In the genomic region with DNA sequence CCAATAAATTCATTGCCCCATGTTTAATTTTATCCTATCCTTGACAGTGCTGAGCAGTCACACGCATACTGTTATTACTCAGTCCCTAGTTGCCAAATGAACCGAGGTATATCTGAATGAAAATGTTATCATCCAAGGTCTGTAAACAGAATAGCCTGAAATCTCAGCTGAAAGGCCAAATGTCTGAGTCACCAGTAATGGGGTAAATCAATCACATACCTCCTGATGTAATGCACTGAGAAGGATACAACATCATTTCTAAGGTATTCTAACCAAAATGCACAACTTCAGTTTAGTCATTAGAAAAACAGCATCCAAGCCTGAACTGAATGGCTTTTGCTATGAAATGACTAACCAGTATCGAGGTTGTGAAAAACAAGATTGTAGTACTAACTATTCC, we compare ENCODE assay signal across 14 cellular contexts.
DNase-seq lines count a peak whose midpoint lies in the region; ATAC-seq and TF ChIP-seq lines count a peak whose summit lies in the region.
"Had no signal": no experiment of that assay in that cellular context is flagged by ENCODE, and none has a peak within 500 bp of the region (broad histone marks: within the 10 kb centered on the region; RNA-seq: fewer than 3 reads in every experiment).

No MANE protein-coding gene starts in this region.

- no peak for DNase-seq in Right ventricle myocardium superior
- DNase-seq in cardiac septum (ENCODE audit: low spot score), result no peak
- DNase-seq in SW480 (ENCODE audit: low spot score), result peak; percentile 9
- peak; percentile 99 for DNase-seq in fibroblast of the aortic adventitia (ENCODE audit: low read depth)
- no peak for DNase-seq in stimulated activated naive CD8-positive, alpha-beta T cell treated with anti-CD3 and anti-CD28 coated beads, Interleukin-15, amount 100 ng/mL, for 72 hours
- DNase-seq in left lung, result no peak
- DNase-seq in WTC11 (ENCODE audit: low spot score), result no peak
- DNase-seq in midbrain (lab: John Stamatoyannopoulos, UW), result no peak
- DNase-seq: activated B cell treated with CpG ODN at 0.5 μM for 24 hours, gastrocnemius medialis, NCI-H1048 had no signal

- peaks cover 7% of the 10 kb centered on the region for H3K27me3 Mint-ChIP-seq in stimulated activated naive CD8-positive, alpha-beta T cell treated with anti-CD3 and anti-CD28 coated beads, Interleukin-15, amount 100 ng/mL, for 72 hours
- no peaks in the 10 kb centered on the region for H3K27me3 Mint-ChIP-seq in WTC11 (ENCODE audit: low read depth)
- H3K27me3 Mint-ChIP-seq: activated B cell treated with CpG ODN at 0.5 μM for 24 hours had no signal

- H3K27me3 ChIP-seq in left lung, result no peaks in the 10 kb centered on the region
- H3K27me3 ChIP-seq: adrenal gland; BLaER1 treated with 17β-estradiol and CSF1 and Interleukin-3, amounts not matched to agents 10 nM and 100 nM; gastrocnemius medialis; suprapubic skin had no signal

- H3K36me3 ChIP-seq in left lung, result no peaks in the 10 kb centered on the region
- H3K36me3 ChIP-seq: adrenal gland; BLaER1 treated with 17β-estradiol and CSF1 and Interleukin-3, amounts not matched to agents 10 nM and 100 nM; suprapubic skin had no signal

- no peaks in the 10 kb centered on the region for H3K36me3 Mint-ChIP-seq in WTC11

- peaks cover 25% of the 10 kb centered on the region for H3K4me1 Mint-ChIP-seq in stimulated activated naive CD8-positive, alpha-beta T cell treated with anti-CD3 and anti-CD28 coated beads, Interleukin-15, amount 100 ng/mL, for 72 hours
- H3K4me1 Mint-ChIP-seq in WTC11, result peaks cover 6% of the 10 kb centered on the region

- no peaks in the 10 kb centered on the region for H3K9me3 ChIP-seq in left lung
- H3K9me3 ChIP-seq: adrenal gland; BLaER1 treated with 17β-estradiol and CSF1 and Interleukin-3, amounts not matched to agents 10 nM and 100 nM; gastrocnemius medialis; suprapubic skin had no signal

- TF ChIP-seq CTCF in fibroblast of the aortic adventitia (IDR thresholded peaks at IDR 0.05; ENCODE audit: insufficient read depth, low read length) (no peak), left lung (IDR thresholded peaks at IDR 0.05) (no peak), WTC11 (IDR thresholded peaks at IDR 0.05) (no peak)

- ATAC-seq in Right ventricle myocardium superior (ENCODE audit: poor library complexity), result peak; percentile 37
- ATAC-seq in stimulated activated naive CD8-positive, alpha-beta T cell treated with anti-CD3 and anti-CD28 coated beads, Interleukin-15, amount 100 ng/mL, for 72 hours, result peak; percentile 82
- no peak for ATAC-seq in left lung
- no peak for ATAC-seq in WTC11

- H3K4me3 Mint-ChIP-seq in stimulated activated naive CD8-positive, alpha-beta T cell treated with anti-CD3 and anti-CD28 coated beads, Interleukin-15, amount 100 ng/mL, for 72 hours, result no peak overlapping the region
- no peak overlapping the region for H3K4me3 Mint-ChIP-seq in WTC11
- H3K4me3 Mint-ChIP-seq: activated B cell treated with CpG ODN at 0.5 μM for 24 hours had no signal

- no peak overlapping the region for H3K27ac Mint-ChIP-seq in stimulated activated naive CD8-positive, alpha-beta T cell treated with anti-CD3 and anti-CD28 coated beads, Interleukin-15, amount 100 ng/mL, for 72 hours
- H3K27ac Mint-ChIP-seq in WTC11, result no peak overlapping the region
- H3K27ac Mint-ChIP-seq: activated B cell treated with CpG ODN at 0.5 μM for 24 hours had no signal

- H3K27ac ChIP-seq in left lung, result no peak overlapping the region
- H3K27ac ChIP-seq: BLaER1 treated with 17β-estradiol and CSF1 and Interleukin-3, amounts not matched to agents 10 nM and 100 nM; gastrocnemius medialis; suprapubic skin had no signal

- POLR2A ChIA-PET in WTC11 (lab: Charles Lee), result no interaction called here

- H3K4me3 ChIP-seq in fibroblast of the aortic adventitia (ENCODE audit: low read depth, low read length) (no peak overlapping the region), left lung (no peak overlapping the region)
- H3K4me3 ChIP-seq: adrenal gland; BLaER1 treated with 17β-estradiol and CSF1 and Interleukin-3, amounts not matched to agents 10 nM and 100 nM; gastrocnemius medialis; suprapubic skin had no signal

- no peaks in the 10 kb centered on the region for H3K9me3 Mint-ChIP-seq in stimulated activated naive CD8-positive, alpha-beta T cell treated with anti-CD3 and anti-CD28 coated beads, Interleukin-15, amount 100 ng/mL, for 72 hours
- no peaks in the 10 kb centered on the region for H3K9me3 Mint-ChIP-seq in WTC11
- H3K9me3 Mint-ChIP-seq: activated B cell treated with CpG ODN at 0.5 μM for 24 hours had no signal

- H3K4me1 ChIP-seq in left lung, result no peaks in the 10 kb centered on the region
- H3K4me1 ChIP-seq: adrenal gland; BLaER1 treated with 17β-estradiol and CSF1 and Interleukin-3, amounts not matched to agents 10 nM and 100 nM; gastrocnemius medialis; suprapubic skin had no signal

- CTCF ChIA-PET in WTC11 (lab: Charles Lee), result no interaction called here

- intact Hi-C loops in Right ventricle myocardium superior (cut with DNase I), result no loop called here
- intact Hi-C loops in cardiac septum (cut with DNase I), result no loop called here
- intact Hi-C loops in left lung (cut with DNase I), result no loop called here

TF ChIP-seq in WTC11, 78 proteins besides CTCF, POLR2A, EP300 and RAD21:
- TF ChIP-seq FOXP1 (CRISPR knock-in tag; IDR thresholded peaks at IDR 0.05; ENCODE audit: borderline replicate concordance) (no peak), ZNF416 (CRISPR knock-in tag; IDR thresholded peaks at IDR 0.05) (no peak), RELA (CRISPR knock-in tag; IDR thresholded peaks at IDR 0.05; ENCODE audit: borderline replicate concordance) (no peak), JUN (CRISPR knock-in tag; IDR thresholded peaks at IDR 0.05) (no peak), NFATC4 (CRISPR knock-in tag; IDR thresholded peaks at IDR 0.05) (no peak), ETV6 (CRISPR knock-in tag; IDR thresholded peaks at IDR 0.05) (no peak)
- TF ChIP-seq, protein P1, sequence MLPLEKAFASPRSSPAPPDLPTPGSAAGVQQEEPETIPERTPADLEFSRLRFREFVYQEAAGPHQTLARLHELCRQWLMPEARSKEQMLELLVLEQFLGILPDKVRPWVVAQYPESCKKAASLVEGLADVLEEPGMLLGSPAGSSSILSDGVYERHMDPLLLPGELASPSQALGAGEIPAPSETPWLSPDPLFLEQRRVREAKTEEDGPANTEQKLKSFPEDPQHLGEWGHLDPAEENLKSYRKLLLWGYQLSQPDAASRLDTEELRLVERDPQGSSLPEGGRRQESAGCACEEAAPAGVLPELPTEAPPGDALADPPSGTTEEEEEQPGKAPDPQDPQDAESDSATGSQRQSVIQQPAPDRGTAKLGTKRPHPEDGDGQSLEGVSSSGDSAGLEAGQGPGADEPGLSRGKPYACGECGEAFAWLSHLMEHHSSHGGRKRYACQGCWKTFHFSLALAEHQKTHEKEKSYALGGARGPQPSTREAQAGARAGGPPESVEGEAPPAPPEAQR (CRISPR knock-in tag; IDR thresholded peaks at IDR 0.05), result no peak
- TF ChIP-seq, protein P2, sequence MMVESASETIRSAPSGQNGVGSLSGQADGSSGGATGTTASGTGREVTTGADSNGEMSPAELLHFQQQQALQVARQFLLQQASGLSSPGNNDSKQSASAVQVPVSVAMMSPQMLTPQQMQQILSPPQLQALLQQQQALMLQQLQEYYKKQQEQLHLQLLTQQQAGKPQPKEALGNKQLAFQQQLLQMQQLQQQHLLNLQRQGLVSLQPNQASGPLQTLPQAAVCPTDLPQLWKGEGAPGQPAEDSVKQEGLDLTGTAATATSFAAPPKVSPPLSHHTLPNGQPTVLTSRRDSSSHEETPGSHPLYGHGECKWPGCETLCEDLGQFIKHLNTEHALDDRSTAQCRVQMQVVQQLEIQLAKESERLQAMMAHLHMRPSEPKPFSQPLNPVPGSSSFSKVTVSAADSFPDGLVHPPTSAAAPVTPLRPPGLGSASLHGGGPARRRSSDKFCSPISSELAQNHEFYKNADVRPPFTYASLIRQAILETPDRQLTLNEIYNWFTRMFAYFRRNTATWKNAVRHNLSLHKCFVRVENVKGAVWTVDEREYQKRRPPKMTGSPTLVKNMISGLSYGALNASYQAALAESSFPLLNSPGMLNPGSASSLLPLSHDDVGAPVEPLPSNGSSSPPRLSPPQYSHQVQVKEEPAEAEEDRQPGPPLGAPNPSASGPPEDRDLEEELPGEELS (CRISPR knock-in tag; IDR thresholded peaks at IDR 0.05), result no peak
- TF ChIP-seq, protein P3, sequence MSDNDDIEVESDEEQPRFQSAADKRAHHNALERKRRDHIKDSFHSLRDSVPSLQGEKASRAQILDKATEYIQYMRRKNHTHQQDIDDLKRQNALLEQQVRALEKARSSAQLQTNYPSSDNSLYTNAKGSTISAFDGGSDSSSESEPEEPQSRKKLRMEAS (CRISPR knock-in tag; IDR thresholded peaks at IDR 0.05), result no peak
- TF ChIP-seq, protein P4, sequence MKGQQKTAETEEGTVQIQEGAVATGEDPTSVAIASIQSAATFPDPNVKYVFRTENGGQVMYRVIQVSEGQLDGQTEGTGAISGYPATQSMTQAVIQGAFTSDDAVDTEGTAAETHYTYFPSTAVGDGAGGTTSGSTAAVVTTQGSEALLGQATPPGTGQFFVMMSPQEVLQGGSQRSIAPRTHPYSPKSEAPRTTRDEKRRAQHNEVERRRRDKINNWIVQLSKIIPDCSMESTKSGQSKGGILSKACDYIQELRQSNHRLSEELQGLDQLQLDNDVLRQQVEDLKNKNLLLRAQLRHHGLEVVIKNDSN (CRISPR knock-in tag; IDR thresholded peaks at IDR 0.05), result no peak

Comparison
In these comparisons a context has a peak if more than half of its experiments do, and no peak if none do; other contexts are left out.
1. ATAC-seq: peak in Right ventricle myocardium superior (single experiment) and stimulated activated naive CD8-positive, alpha-beta T cell treated with anti-CD3 and anti-CD28 coated beads, Interleukin-15, amount 100 ng/mL, for 72 hours (single experiment); none in left lung (single experiment) and WTC11 (single experiment).
2. DNase-seq: peak in SW480 (single experiment) and fibroblast of the aortic adventitia (single experiment); none in Right ventricle myocardium superior (single experiment), cardiac septum (single experiment), stimulated activated naive CD8-positive, alpha-beta T cell treated with anti-CD3 and anti-CD28 coated beads, Interleukin-15, amount 100 ng/mL, for 72 hours (0 of 2), left lung (0 of 2), WTC11 (single experiment) and midbrain (single experiment).